ENCODE assay signal across 2 cellular contexts in the genomic region with DNA sequence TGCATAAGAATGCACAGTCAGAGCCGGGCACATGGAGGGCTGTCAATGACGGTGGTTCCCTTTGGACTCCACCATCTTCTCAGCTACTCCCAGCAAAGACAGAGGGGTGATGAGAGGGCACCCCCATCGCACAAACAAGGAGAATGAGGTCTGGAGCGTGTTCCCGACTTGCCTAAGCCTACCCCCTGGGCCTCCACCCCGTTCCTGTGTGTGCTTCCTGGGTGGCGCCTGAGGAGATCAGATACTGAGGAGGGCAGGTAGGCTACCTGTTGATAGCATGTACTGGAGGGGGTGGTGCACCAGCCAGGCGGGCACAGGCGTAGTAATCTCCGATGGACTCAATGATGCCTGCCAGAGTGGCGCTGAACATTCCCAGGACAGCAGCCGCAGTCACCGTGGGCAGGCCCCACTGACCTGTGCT.
TF ChIP-seq lines count a peak whose summit lies in the region.

No MANE protein-coding gene starts in this region.

TF ChIP-seq in HEK293, 187 proteins besides CTCF, POLR2A, EP300 and RAD21:
- peak; percentile 95 for TF ChIP-seq SCRT2 (tag by site-specific recombination; IDR thresholded peaks at IDR 0.05)
- TF ChIP-seq MZF1 (tag by site-specific recombination; IDR thresholded peaks at IDR 0.05; ENCODE audit: borderline replicate concordance), result no peak
- TF ChIP-seq SCRT1 (tag by site-specific recombination; IDR thresholded peaks at IDR 0.05; ENCODE audit: borderline replicate concordance), result peak; percentile 90
- TF ChIP-seq ZNF266 (tag by site-specific recombination; IDR thresholded peaks at IDR 0.05; ENCODE audit: low read depth), result no peak
TF ChIP-seq in HEK293: peak in this region for 2.

TF ChIP-seq in H1, 55 proteins besides CTCF, POLR2A, EP300 and RAD21:
- TF ChIP-seq KDM4A (IDR thresholded peaks at IDR 0.05; ENCODE audit: low read depth, low read length, severe bottlenecking) (no peak), GTF2F1 (IDR thresholded peaks at IDR 0.05; ENCODE audit: borderline replicate concordance, low read depth, low read length) (no peak), HDAC6 (IDR thresholded peaks at IDR 0.05; ENCODE audit: low read depth, low read length) (no peak), FOSL1 (IDR thresholded peaks at IDR 0.05; ENCODE audit: insufficient read depth, low read depth, low read length) (no peak), SRF (IDR thresholded peaks at IDR 0.05; ENCODE audit: low read depth, low read length) (no peak), POLR2AphosphoS5 (IDR thresholded peaks at IDR 0.05; ENCODE audit: low read depth, low read length) (no peak), POU5F1 (IDR thresholded peaks at IDR 0.05; ENCODE audit: low read depth, low read length) (no peak), NRF1 (IDR thresholded peaks at IDR 0.05; ENCODE audit: low read depth, low read length) (no peak), PHF8 (conservative IDR thresholded peaks at IDR 0.05; ENCODE audit: low read depth, low read length) (no peak), TAF1 (IDR thresholded peaks at IDR 0.05; ENCODE audit: low read depth, low read length) (no peak), TEAD4 (IDR thresholded peaks at IDR 0.05; ENCODE audit: low read depth, low read length) (no peak), SP2 (IDR thresholded peaks at IDR 0.05; ENCODE audit: low read length) (no peak), EGR1 (IDR thresholded peaks at IDR 0.05; ENCODE audit: borderline replicate concordance, low read depth, low read length) (no peak), EZH2 (IDR thresholded peaks at IDR 0.05; ENCODE audit: low read depth, low read length, severe bottlenecking) (no peak), TCF12 (IDR thresholded peaks at IDR 0.05; ENCODE audit: low read depth, low read length) (no peak)
- TF ChIP-seq, protein P1, sequence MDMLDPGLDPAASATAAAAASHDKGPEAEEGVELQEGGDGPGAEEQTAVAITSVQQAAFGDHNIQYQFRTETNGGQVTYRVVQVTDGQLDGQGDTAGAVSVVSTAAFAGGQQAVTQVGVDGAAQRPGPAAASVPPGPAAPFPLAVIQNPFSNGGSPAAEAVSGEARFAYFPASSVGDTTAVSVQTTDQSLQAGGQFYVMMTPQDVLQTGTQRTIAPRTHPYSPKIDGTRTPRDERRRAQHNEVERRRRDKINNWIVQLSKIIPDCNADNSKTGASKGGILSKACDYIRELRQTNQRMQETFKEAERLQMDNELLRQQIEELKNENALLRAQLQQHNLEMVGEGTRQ (IDR thresholded peaks at IDR 0.05; ENCODE audit: low read length), result no peak
- TF ChIP-seq, protein P2, sequence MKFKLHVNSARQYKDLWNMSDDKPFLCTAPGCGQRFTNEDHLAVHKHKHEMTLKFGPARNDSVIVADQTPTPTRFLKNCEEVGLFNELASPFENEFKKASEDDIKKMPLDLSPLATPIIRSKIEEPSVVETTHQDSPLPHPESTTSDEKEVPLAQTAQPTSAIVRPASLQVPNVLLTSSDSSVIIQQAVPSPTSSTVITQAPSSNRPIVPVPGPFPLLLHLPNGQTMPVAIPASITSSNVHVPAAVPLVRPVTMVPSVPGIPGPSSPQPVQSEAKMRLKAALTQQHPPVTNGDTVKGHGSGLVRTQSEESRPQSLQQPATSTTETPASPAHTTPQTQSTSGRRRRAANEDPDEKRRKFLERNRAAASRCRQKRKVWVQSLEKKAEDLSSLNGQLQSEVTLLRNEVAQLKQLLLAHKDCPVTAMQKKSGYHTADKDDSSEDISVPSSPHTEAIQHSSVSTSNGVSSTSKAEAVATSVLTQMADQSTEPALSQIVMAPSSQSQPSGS (IDR thresholded peaks at IDR 0.05; ENCODE audit: low read length), result no peak
TF ChIP-seq in H1: peak in this region for 0.
